5 cellular contexts compared by ENCODE assay signal in genomic region chr11:126725521-126725920, GRCh38.
"Had no signal": no experiment of that assay in that cellular context is flagged by ENCODE, and none has a peak within 500 bp of the region (broad histone marks: within the 10 kb centered on the region; RNA-seq: fewer than 3 reads in every experiment).

No MANE protein-coding gene starts in this region.

- H3K4me2 ChIP-seq: GM23338 had no signal

- H3K27ac ChIP-seq: HL-60 had no signal

- DNase-seq: H9, HCEC 1CT had no signal

- H3K4me3 ChIP-seq: GM23338 had no signal

- H2AFZ ChIP-seq: GM23338 had no signal

- ATAC-seq: GM23338, HepG2 had no signal
